In genomic region chr2:207101984-207102383, GRCh38 we compare ENCODE assay signal across 20 cellular contexts.
"Had no signal": no experiment of that assay in that cellular context is flagged by ENCODE, and none has a peak within 500 bp of the region (broad histone marks: within the 10 kb centered on the region; RNA-seq: fewer than 3 reads in every experiment).

No MANE protein-coding gene starts in this region.

- DNase-seq: IMR-90, Karpas-422, KG1, MG63, NCI-H1092, NCI-H1105 treated with DMSO at 0.1 percent for 48 hours, NCI-H1417 treated with DMSO at 0.1 percent for 48 hours, NCI-H146, NCI-H1694 treated with DMSO at 0.1 percent for 48 hours, NCI-H1930, NCI-H2081, NCI-H2107, NCI-H345, NCI-H446 treated with DMSO at 0.1 percent for 48 hours, NCI-H526 treated with DMSO at 0.1 percent for 48 hours, NCI-H748 treated with DMSO at 0.1 percent for 48 hours, Right ventricle myocardium superior, RPMI8226, SIG-M5 had no signal

- ATAC-seq: HepG2 had no signal
